ENCODE assay signal across 34 cellular contexts in the genomic region with DNA sequence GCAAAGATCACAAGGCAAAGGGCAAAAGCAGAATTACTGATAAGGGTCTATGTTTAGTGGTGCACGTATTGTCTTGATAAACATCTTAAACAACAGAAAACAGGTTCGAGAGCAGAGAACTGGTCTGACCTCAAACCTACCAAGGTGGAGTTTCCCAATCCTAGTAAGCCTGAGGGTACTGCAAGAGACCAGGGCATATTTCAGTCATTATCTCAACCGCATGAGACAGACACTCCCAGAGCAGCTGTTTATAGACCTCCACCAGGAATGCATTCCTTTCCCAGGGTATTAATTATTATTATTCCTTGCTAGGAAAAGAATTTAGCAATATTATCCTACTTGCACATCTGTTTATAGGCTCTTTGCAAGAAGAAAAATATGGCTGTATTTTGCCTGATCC. TPM values are rescaled to one million over a fixed set of nuclear protein-coding genes. Genes with fewer than 3 reads are reported as not detected.
"Had no signal": no experiment of that assay in that cellular context is flagged by ENCODE, and none has a peak within 500 bp of the region (broad histone marks: within the 10 kb centered on the region; RNA-seq: fewer than 3 reads in every experiment).

No MANE protein-coding gene starts in this region.

- H3K4me3 ChIP-seq: adrenal gland, ascending aorta, breast epithelium, cardiac muscle cell, colonic mucosa, gastrocnemius medialis, heart right ventricle had no signal

- DNase-seq: activated B cell treated with CpG ODN at 0.5 μM for 24 hours; activated CD4-positive, alpha-beta T cell treated with anti-CD3 and anti-CD28 coated beads for 48 hours; activated CD4-positive, alpha-beta T cell treated with anti-CD3 and anti-CD28 coated beads, Interleukin-2, amount 50 U/mL, for 1 hour; activated CD4-positive, alpha-beta T cell treated with anti-CD3 and anti-CD28 coated beads, Interleukin-2, amount 50 U/mL, for 48 hours; activated CD8-positive, alpha-beta memory T cell treated with anti-CD3 and anti-CD28 coated beads for 24 hours; activated CD8-positive, alpha-beta T cell treated with anti-CD3 and anti-CD28 coated beads for 36 hours; activated effector memory CD4-positive, alpha-beta T cell treated with Interleukin-2 at 50 U/mL for 16 hours; activated gamma-delta T cell treated with Interleukin-2 at 50 U/mL for 16 hours; activated naive CD4-positive, alpha-beta T cell treated with anti-CD3 and anti-CD28 coated beads, Interleukin-2, amount 50 U/mL, for 16 hours; activated naive CD4-positive, alpha-beta T cell treated with Interleukin-2 at 50 U/mL for 16 hours; activated naive CD8-positive, alpha-beta T cell treated with anti-CD3 and anti-CD28 coated beads, Interleukin-2, amount 50 U/mL, for 24 hours; activated T-cell treated with anti-CD3 and anti-CD28 coated beads, Interleukin-2, amount 50 U/mL, for 4 hours; adrenal gland; central memory CD4-positive, alpha-beta T cell; cerebellar nuclear complex; colonic mucosa; effector memory CD4-positive, alpha-beta T cell; endodermal cell; foreskin fibroblast; gastrocnemius medialis; heart right ventricle; T-helper 1 cell; T-helper 17 cell; T1000; WERI-Rb-1 had no signal

- H3K4me3 Mint-ChIP-seq: activated B cell treated with CpG ODN at 0.5 μM for 24 hours; activated CD8-positive, alpha-beta T cell treated with anti-CD3 and anti-CD28 coated beads for 36 hours; activated naive CD8-positive, alpha-beta T cell; activated naive CD8-positive, alpha-beta T cell treated with anti-CD3 and anti-CD28 coated beads, Interleukin-2, amount 50 U/mL, for 24 hours; activated T-cell treated with anti-CD3 and anti-CD28 coated beads, Interleukin-2, amount 50 U/mL, for 4 hours; activated T-helper 17 cell treated with anti-CD3 and anti-CD28 coated beads, Interleukin-2, amount 50 U/mL, for 72 hours; brain; endodermal cell; T-helper 17 cell; T-helper 2 cell treated with Interferon-gamma antibody and Interleukin-4, amounts not matched to agents 5 μg/mL and 100 μg/mL, for 36 hours had no signal

- ATAC-seq: activated CD4-positive, CD25-positive, alpha-beta regulatory T cell treated with anti-CD3 and anti-CD28 coated beads, Interleukin-2, amount 50 U/mL, for 24 hours; activated CD8-positive, alpha-beta T cell treated with anti-CD3 and anti-CD28 coated beads for 36 hours; activated naive CD8-positive, alpha-beta T cell treated with anti-CD3 and anti-CD28 coated beads, Interleukin-2, amount 50 U/mL, for 24 hours; activated T-cell treated with anti-CD3 and anti-CD28 coated beads, Interleukin-2, amount 50 U/mL, for 4 hours; activated T-helper 17 cell treated with anti-CD3 and anti-CD28 coated beads, Interleukin-2, amount 50 U/mL, for 72 hours; esophagus mucosa; gastrocnemius medialis; heart right ventricle; T-helper 17 cell had no signal

- H3K36me3 Mint-ChIP-seq: activated naive CD8-positive, alpha-beta T cell had no signal

- H3K9me3 Mint-ChIP-seq: T-helper 2 cell treated with Interferon-gamma antibody and Interleukin-4, amounts not matched to agents 5 μg/mL and 100 μg/mL, for 36 hours had no signal

- H3K9me3 ChIP-seq: adrenal gland, colonic mucosa, gastrocnemius medialis had no signal

- H3K27ac ChIP-seq: adrenal gland, ascending aorta, breast epithelium, cardiac muscle cell, colonic mucosa, gastrocnemius medialis, heart right ventricle, WERI-Rb-1 had no signal

- H3K27me3 ChIP-seq: adrenal gland, ascending aorta, breast epithelium, cardiac muscle cell, colonic mucosa, gastrocnemius medialis, heart right ventricle had no signal

- H3K27me3 Mint-ChIP-seq: activated B cell treated with CpG ODN at 0.5 μM for 24 hours; activated CD8-positive, alpha-beta T cell treated with anti-CD3 and anti-CD28 coated beads for 36 hours; activated naive CD8-positive, alpha-beta T cell treated with anti-CD3 and anti-CD28 coated beads, Interleukin-2, amount 50 U/mL, for 24 hours; activated T-helper 17 cell treated with anti-CD3 and anti-CD28 coated beads, Interleukin-2, amount 50 U/mL, for 72 hours; brain; T-helper 17 cell had no signal

- H3K36me3 ChIP-seq: adrenal gland, breast epithelium, cardiac muscle cell, colonic mucosa, gastrocnemius medialis, heart right ventricle had no signal

- H3K4me1 Mint-ChIP-seq: activated B cell treated with CpG ODN at 0.5 μM for 24 hours; activated naive CD8-positive, alpha-beta T cell treated with anti-CD3 and anti-CD28 coated beads, Interleukin-2, amount 50 U/mL, for 24 hours; activated T-helper 17 cell treated with anti-CD3 and anti-CD28 coated beads, Interleukin-2, amount 50 U/mL, for 72 hours; endodermal cell; T-helper 17 cell had no signal

- H3K4me1 ChIP-seq: adrenal gland, breast epithelium, colonic mucosa had no signal

- H3K27ac Mint-ChIP-seq: activated B cell treated with CpG ODN at 0.5 μM for 24 hours; activated CD8-positive, alpha-beta T cell treated with anti-CD3 and anti-CD28 coated beads for 36 hours; activated naive CD8-positive, alpha-beta T cell; activated naive CD8-positive, alpha-beta T cell treated with anti-CD3 and anti-CD28 coated beads, Interleukin-2, amount 50 U/mL, for 24 hours; activated T-helper 17 cell treated with anti-CD3 and anti-CD28 coated beads, Interleukin-2, amount 50 U/mL, for 72 hours; brain; endodermal cell; T-helper 17 cell; T-helper 2 cell treated with Interferon-gamma antibody and Interleukin-4, amounts not matched to agents 5 μg/mL and 100 μg/mL, for 36 hours had no signal

RNA-seq across cellular contexts. Expression of a gene that starts 51.5 kb away (rescaled TPM):
- total RNA-seq: activated B cell treated with CpG ODN at 0.5 μM for 24 hours; activated CD8-positive, alpha-beta T cell treated with anti-CD3 and anti-CD28 coated beads for 36 hours; activated T-helper 17 cell treated with anti-CD3 and anti-CD28 coated beads, Interleukin-2, amount 50 U/mL, for 72 hours; T-helper 17 cell had no signal
